In genomic region chr1:66931548-66932124, GRCh38 we compare ENCODE assay signal across 8 cellular contexts. TPM values are rescaled to one million over a fixed set of nuclear protein-coding genes. Genes with fewer than 3 reads are reported as not detected.
A peak's percentile ranks its signal among the peaks of the same experiment; 100 is the strongest.
DNase-seq lines count a peak whose midpoint lies in the region; ATAC-seq lines count a peak whose summit lies in the region.

No MANE protein-coding gene starts in this region.

- no peak for DNase-seq in activated naive CD4-positive, alpha-beta T cell (lab: John Stamatoyannopoulos, UW)
- DNase-seq in kidney tubule cell (ENCODE audit: low spot score), result peak; percentile 14
- DNase-seq in ecto neural progenitor cell (ENCODE audit: low spot score), result no peak

- no peaks in the 10 kb centered on the region for H3K9me3 Mint-ChIP-seq in activated naive CD4-positive, alpha-beta T cell treated with anti-CD3 and anti-CD28 coated beads, Interleukin-2, amount 50 U/mL, for 24 hours
- no peaks in the 10 kb centered on the region for H3K9me3 Mint-ChIP-seq in activated naive CD8-positive, alpha-beta T cell (ENCODE audit: low read depth)

- peaks cover 69% of the 10 kb centered on the region for H3K4me1 Mint-ChIP-seq in activated naive CD4-positive, alpha-beta T cell treated with anti-CD3 and anti-CD28 coated beads, Interleukin-2, amount 50 U/mL, for 24 hours
- H3K4me1 Mint-ChIP-seq in activated naive CD8-positive, alpha-beta T cell (ENCODE audit: low read depth), result peaks cover 68% of the 10 kb centered on the region

- no peaks in the 10 kb centered on the region for H3K4me1 ChIP-seq in urinary bladder (ENCODE audit: insufficient read depth)

- H3K27ac Mint-ChIP-seq in activated naive CD4-positive, alpha-beta T cell treated with anti-CD3 and anti-CD28 coated beads, Interleukin-2, amount 50 U/mL, for 24 hours, result peak overlapping the region; percentile 98
- H3K27ac Mint-ChIP-seq in activated naive CD8-positive, alpha-beta T cell, result peak overlapping the region; percentile 91

- H3K36me3 Mint-ChIP-seq in activated naive CD4-positive, alpha-beta T cell treated with anti-CD3 and anti-CD28 coated beads, Interleukin-2, amount 50 U/mL, for 24 hours, result peaks cover 11% of the 10 kb centered on the region
- H3K36me3 Mint-ChIP-seq in activated naive CD8-positive, alpha-beta T cell, result peaks cover 6% of the 10 kb centered on the region

- H3K27me3 Mint-ChIP-seq in activated naive CD4-positive, alpha-beta T cell treated with anti-CD3 and anti-CD28 coated beads, Interleukin-2, amount 50 U/mL, for 24 hours, result no peaks in the 10 kb centered on the region
- no peaks in the 10 kb centered on the region for H3K27me3 Mint-ChIP-seq in activated naive CD8-positive, alpha-beta T cell

- no peak overlapping the region for H3K27ac ChIP-seq in urinary bladder (ENCODE audit: low read depth)

- 47% methylated on average over 6 of the region's 6 CpGs for WGBS in urinary bladder

- peak overlapping the region; percentile 81 for H3K4me3 ChIP-seq in urinary bladder (ENCODE audit: low read depth, low read length)

- H3K36me3 ChIP-seq in urinary bladder (ENCODE audit: insufficient read depth), result no peaks in the 10 kb centered on the region

- ATAC-seq in HG03520 (IDR thresholded peaks at IDR 0.05; ENCODE audit: unreplicated experiment), result no peak
- no peak for ATAC-seq in HG02642 (IDR thresholded peaks at IDR 0.05; ENCODE audit: poor library complexity, unreplicated experiment)

- peak overlapping the region; percentile 98 for H3K4me3 Mint-ChIP-seq in activated naive CD4-positive, alpha-beta T cell treated with anti-CD3 and anti-CD28 coated beads, Interleukin-2, amount 50 U/mL, for 24 hours
- peak overlapping the region; percentile 94 for H3K4me3 Mint-ChIP-seq in activated naive CD8-positive, alpha-beta T cell

RNA-seq across cellular contexts. Expression of gene MIER1, which starts 6.8 kb away (rescaled TPM):
- 59.1 TPM for total RNA-seq in urinary bladder
- polyA plus RNA-seq in urinary bladder, result 19.3 TPM

RNA-seq across cellular contexts. Expression of gene DNAI4, which starts 7.0 kb away (rescaled TPM):
- 43.6 TPM for total RNA-seq in urinary bladder
- 1.7 TPM for polyA plus RNA-seq in urinary bladder
